Comparison of ENCODE assay signal across 8 cellular contexts in genomic region chr6:142146828-142147662, GRCh38. TPM values are rescaled to one million over a fixed set of nuclear protein-coding genes. Genes with fewer than 3 reads are reported as not detected.
A peak's percentile ranks its signal among the peaks of the same experiment; 100 is the strongest.
DNase-seq lines count a peak whose midpoint lies in the region; ATAC-seq and TF ChIP-seq lines count a peak whose summit lies in the region.

TSS of gene NMBR (minus strand) at chr6:142147122. CDS start at chr6:142088658, 58,464 bp downstream.
TSS of gene VTA1 (plus strand) at chr6:142147263. CDS start at chr6:142147288, 25 bp downstream.

- peaks cover 6% of the 10 kb centered on the region; the same call in 1 of the 2 replicates for H3K4me1 ChIP-seq in ES-I3 (ENCODE audit: insufficient read depth, low read length)

- H3K9ac ChIP-seq in ES-I3 (ENCODE audit: low read depth, low read length): peak within 1 kb of the TSS; percentile 56

- H3K27ac Mint-ChIP-seq in nephron progenitor cell: peak within 1 kb of the TSS; percentile 66
- H3K27ac Mint-ChIP-seq in stimulated activated naive CD8-positive, alpha-beta T cell treated with anti-CD3 and anti-CD28 coated beads, Interleukin-15, amount 100 ng/mL, for 72 hours: peak within 1 kb of the TSS; percentile 89 to 95

- DNase-seq in H4 (ENCODE audit: low spot score) (peak; percentile 98), LNCaP clone FGC (ENCODE audit: low read depth) (peak; percentile 99), RWPE1 (ENCODE audit: low spot score) (peak; percentile 91), fibroblast of the aortic adventitia (ENCODE audit: low read depth) (peak; percentile 100), nephron progenitor cell (peak; percentile 88)
- DNase-seq in activated effector memory CD4-positive, alpha-beta T cell treated with Interleukin-2 at 50 U/mL for 16 hours: peak; percentile 93
- peak; percentile 91 to 98 for DNase-seq in stimulated activated naive CD8-positive, alpha-beta T cell treated with anti-CD3 and anti-CD28 coated beads, Interleukin-15, amount 100 ng/mL, for 72 hours

- POLR2A ChIA-PET in RWPE1 (lab: Yijun Ruan, JAX; ENCODE audit: low non-redundant PET): no interaction called here

- CTCF ChIA-PET in RWPE1 (lab: Yijun Ruan, JAX): interaction anchor here (0.6 to 1.8 kb wide), 11 partner anchors 9 to 1299 kb away, joined by 3 to 7 read pairs (median 4); no protein-coding TSS in a partner anchor

- H3K4me3 ChIP-seq in LNCaP clone FGC (ENCODE audit: low read depth, low read length) (peak within 1 kb of the TSS; percentile 97), fibroblast of the aortic adventitia (ENCODE audit: low read depth, low read length) (peak within 1 kb of the TSS; percentile 94)

- peak within 1 kb of the TSS; percentile 97 for H3K4me3 Mint-ChIP-seq in nephron progenitor cell
- peak within 1 kb of the TSS; percentile 90 to 93 for H3K4me3 Mint-ChIP-seq in stimulated activated naive CD8-positive, alpha-beta T cell treated with anti-CD3 and anti-CD28 coated beads, Interleukin-15, amount 100 ng/mL, for 72 hours

- H3K9me3 ChIP-seq in ES-I3 (ENCODE audit: control insufficient read depth, insufficient read depth, low read length): no peaks in the 10 kb centered on the region

- TF ChIP-seq CTCF in LNCaP clone FGC (IDR thresholded peaks at IDR 0.05; ENCODE audit: control insufficient read depth, extremely low read depth, insufficient read depth) (peak; percentile 83), RWPE1 (conservative IDR thresholded peaks at IDR 0.05; ENCODE audit: low read depth) (peak; percentile 90), fibroblast of the aortic adventitia (IDR thresholded peaks at IDR 0.05; ENCODE audit: insufficient read depth, low read length) (peak; percentile 97), nephron progenitor cell (IDR thresholded peaks at IDR 0.05) (peak; percentile 81)

- peaks cover 45% of the 10 kb centered on the region for H3K4me1 Mint-ChIP-seq in nephron progenitor cell
- peaks cover 55% of the 10 kb centered on the region for H3K4me1 Mint-ChIP-seq in stimulated activated naive CD8-positive, alpha-beta T cell treated with anti-CD3 and anti-CD28 coated beads, Interleukin-15, amount 100 ng/mL, for 72 hours

- peaks cover 4% of the 10 kb centered on the region for H3K9me3 Mint-ChIP-seq in nephron progenitor cell
- H3K9me3 Mint-ChIP-seq in stimulated activated naive CD8-positive, alpha-beta T cell treated with anti-CD3 and anti-CD28 coated beads, Interleukin-15, amount 100 ng/mL, for 72 hours: peaks cover 0 to 7% of the 10 kb centered on the region in 2 donors

- H3K27ac ChIP-seq in RWPE1: peak within 1 kb of the TSS; percentile 64

- peaks cover 3% of the 10 kb centered on the region for H3K27me3 Mint-ChIP-seq in nephron progenitor cell (ENCODE audit: low read depth, poor library complexity)
- H3K27me3 Mint-ChIP-seq in stimulated activated naive CD8-positive, alpha-beta T cell treated with anti-CD3 and anti-CD28 coated beads, Interleukin-15, amount 100 ng/mL, for 72 hours: no peaks in the 10 kb centered on the region

- ATAC-seq in stimulated activated naive CD8-positive, alpha-beta T cell treated with anti-CD3 and anti-CD28 coated beads, Interleukin-15, amount 100 ng/mL, for 72 hours: peak; percentile 99

- H3K36me3 Mint-ChIP-seq in nephron progenitor cell (ENCODE audit: low read depth): peaks cover 21% of the 10 kb centered on the region

- H3K36me3 ChIP-seq in ES-I3 (ENCODE audit: insufficient read depth, low read length): no peaks in the 10 kb centered on the region

RNA-seq across cellular contexts. Expression of gene NMBR, which starts in this region (rescaled TPM):
- total RNA-seq in H4 (2014; rRNA removed; shearing (Covaris generic)): not detected in 2 replicates
- total RNA-seq in fibroblast of the aortic adventitia (ENCODE audit: low replicate concordance): not detected in 2 replicates

RNA-seq across cellular contexts. Expression of gene VTA1, which starts in this region (rescaled TPM):
- 53.7 and 66.7 TPM in 2 replicates for total RNA-seq in H4 (2014; rRNA removed; shearing (Covaris generic))
- total RNA-seq in fibroblast of the aortic adventitia (ENCODE audit: low replicate concordance): 24.1 and 95.2 TPM in 2 replicates

Comparison
In these comparisons a context has a peak if more than half of its experiments do, and no peak if none do; other contexts are left out.
1. Peak in every context shown above with its lines: DNase-seq, ATAC-seq, H3K4me3 ChIP-seq and H3K27ac ChIP-seq.